8 cellular contexts compared by ENCODE assay signal in genomic region chr2:229370484-229370883, GRCh38.
"Had no signal": no experiment of that assay in that cellular context is flagged by ENCODE, and none has a peak within 500 bp of the region (broad histone marks: within the 10 kb centered on the region; RNA-seq: fewer than 3 reads in every experiment).

No MANE protein-coding gene starts in this region.

- H3K4me1 ChIP-seq: tibial artery, vagina had no signal

- H3K27ac ChIP-seq: tibial artery, vagina had no signal

- H3K9me3 ChIP-seq: vagina had no signal

- H3K27me3 ChIP-seq: tibial artery, vagina had no signal

- H3K4me3 ChIP-seq: tibial artery, vagina had no signal

- DNase-seq: activated CD4-positive, alpha-beta T cell treated with anti-CD3 and anti-CD28 coated beads, Interleukin-2, amount 10 ng/mL, durations not matched to agents 7 days and 5 days; activated CD4-positive, CD25-positive, alpha-beta regulatory T cell; activated CD8-positive, alpha-beta memory T cell treated with anti-CD3 and anti-CD28 coated beads for 24 hours; stimulated activated CD4-positive, alpha-beta T cell treated with anti-CD3 and anti-CD28 coated beads, Interleukin-15, amount 100 ng/mL, for 24 hours; stimulated activated CD4-positive, alpha-beta T cell treated with anti-CD3 and anti-CD28 coated beads, Interleukin-4, amount 100 ng/mL, for 24 hours; stimulated activated naive CD8-positive, alpha-beta T cell treated with anti-CD3 and anti-CD28 coated beads, Interleukin-15, amount 100 ng/mL, for 72 hours; tibial artery had no signal

- H3K36me3 ChIP-seq: tibial artery, vagina had no signal
